ENCODE assay signal across 8 cellular contexts in genomic region chr4:184268574-184269160, GRCh38. TPM values are rescaled to one million over a fixed set of nuclear protein-coding genes. Genes with fewer than 3 reads are reported as not detected.
A peak's percentile ranks its signal among the peaks of the same experiment; 100 is the strongest.
DNase-seq lines count a peak whose midpoint lies in the region; ATAC-seq and TF ChIP-seq lines count a peak whose summit lies in the region.

No MANE protein-coding gene starts in this region.

- H3K79me1 ChIP-seq in mesenchymal stem cell (replicated peaks; ENCODE audit: low read length, poor library complexity, severe bottlenecking), result no peaks in the 10 kb centered on the region

- 93% methylated on average over 5 of the region's 6 CpGs for WGBS in mesenchymal stem cell

- H2BK5ac ChIP-seq in mesenchymal stem cell (ENCODE audit: low read depth, low read length, poor library complexity, severe bottlenecking), result no peak overlapping the region

- peaks cover 84% of the 10 kb centered on the region for H3K4me1 Mint-ChIP-seq in activated T-helper 1 cell treated with anti-CD3 and anti-CD28 coated beads, Interleukin-12 subunit alpha, Interleukin-12 subunit beta, Interleukin-2, Interleukin-4 antibody, amounts not matched to agents 30 ng/mL and 10 ng/mL and 1 ng/mL, durations not matched to agents 14 hours and 24 hours and 36 hours (ENCODE audit: low read depth)

- peak overlapping the region; percentile 94 for H3K27ac Mint-ChIP-seq in activated T-helper 1 cell treated with anti-CD3 and anti-CD28 coated beads, Interleukin-12 subunit alpha, Interleukin-12 subunit beta, Interleukin-2, Interleukin-4 antibody, amounts not matched to agents 30 ng/mL and 10 ng/mL and 1 ng/mL, durations not matched to agents 14 hours and 24 hours and 36 hours

- TF ChIP-seq RAD21 in Ishikawa (IDR thresholded peaks at IDR 0.05; ENCODE audit: low read depth), result 0 out of 2 replicates have a peak, but pooled peaks have one; percentile 5

- peak overlapping the region; percentile 39 to 66 (median 50); a peak in 19 of 20 replicates for H3K4me3 ChIP-seq in BLaER1 treated with 17β-estradiol and CSF1 and Interleukin-3, amounts not matched to agents 10 nM and 100 nM
- peak overlapping the region in 1 of 2 experiments; percentile 55 for H3K4me3 ChIP-seq in mesenchymal stem cell (ENCODE audit: insufficient read depth in 1 of 2, low read depth in 1 of 2, low read length in 2 of 2)

- H3K4ac ChIP-seq in mesenchymal stem cell (ENCODE audit: low read depth in 1 of 2, low read length in 2 of 2), result no peak overlapping the region

- no peaks in the 10 kb centered on the region for H4K20me1 ChIP-seq in BLaER1 treated with 17β-estradiol and CSF1 and Interleukin-3, amounts not matched to agents 10 nM and 100 nM

- H2BK15ac ChIP-seq in mesenchymal stem cell (ENCODE audit: low read depth, poor library complexity, severe bottlenecking), result no peak overlapping the region

- no peak overlapping the region for H2AFZ ChIP-seq in mesenchymal stem cell (ENCODE audit: low read depth, low read length)

- no peak overlapping the region for H2AK5ac ChIP-seq in mesenchymal stem cell (ENCODE audit: low read length, severe bottlenecking)

- H3K9me3 ChIP-seq in BLaER1 treated with 17β-estradiol and CSF1 and Interleukin-3, amounts not matched to agents 10 nM and 100 nM (replicated peaks in 1 of 11), result no peaks in the 10 kb centered on the region; a peak in 1 of 22 replicates
- no peaks in the 10 kb centered on the region for H3K9me3 ChIP-seq in mesenchymal stem cell (ENCODE audit: control insufficient read depth, low read length)

- no peak overlapping the region for H2BK12ac ChIP-seq in mesenchymal stem cell (ENCODE audit: low read length in 2 of 2)

- no peaks in the 10 kb centered on the region for H3K36me3 Mint-ChIP-seq in activated T-helper 1 cell treated with anti-CD3 and anti-CD28 coated beads, Interleukin-12 subunit alpha, Interleukin-12 subunit beta, Interleukin-2, Interleukin-4 antibody, amounts not matched to agents 30 ng/mL and 10 ng/mL and 1 ng/mL, durations not matched to agents 14 hours and 24 hours and 36 hours (ENCODE audit: low read depth)

- no peak overlapping the region for H3K14ac ChIP-seq in mesenchymal stem cell (ENCODE audit: low read length in 2 of 2)

- H4K91ac ChIP-seq in mesenchymal stem cell (ENCODE audit: low read length), result no peak overlapping the region

- no peaks in the 10 kb centered on the region for H3K27me3 Mint-ChIP-seq in activated T-helper 1 cell treated with anti-CD3 and anti-CD28 coated beads, Interleukin-12 subunit alpha, Interleukin-12 subunit beta, Interleukin-2, Interleukin-4 antibody, amounts not matched to agents 30 ng/mL and 10 ng/mL and 1 ng/mL, durations not matched to agents 14 hours and 24 hours and 36 hours (ENCODE audit: insufficient read depth)

- H3K4me3 Mint-ChIP-seq in activated T-helper 1 cell treated with anti-CD3 and anti-CD28 coated beads, Interleukin-12 subunit alpha, Interleukin-12 subunit beta, Interleukin-2, Interleukin-4 antibody, amounts not matched to agents 30 ng/mL and 10 ng/mL and 1 ng/mL, durations not matched to agents 14 hours and 24 hours and 36 hours, result peak overlapping the region; percentile 75

- H4K8ac ChIP-seq in mesenchymal stem cell (ENCODE audit: low read length), result no peak overlapping the region

- H3K4me1 ChIP-seq in BLaER1 treated with 17β-estradiol and CSF1 and Interleukin-3, amounts not matched to agents 10 nM and 100 nM, result peaks cover 34 to 60% (median 50%) of the 10 kb centered on the region in 10 experiments
- H3K4me1 ChIP-seq in mesenchymal stem cell (ENCODE audit: control insufficient read depth, insufficient read depth, low read depth, low read length), result peaks cover 6% of the 10 kb centered on the region

- no peak overlapping the region for H2BK120ac ChIP-seq in mesenchymal stem cell (ENCODE audit: low read depth, low read length)

- H3K4me2 ChIP-seq in BLaER1 treated with 17β-estradiol and CSF1 and Interleukin-3, amounts not matched to agents 10 nM and 100 nM, result peak overlapping the region; percentile 68 to 86 (median 78)
- H3K4me2 ChIP-seq in mesenchymal stem cell (ENCODE audit: low read length, poor library complexity, severe bottlenecking), result peak overlapping the region; percentile 64

- intact Hi-C loops in activated T-helper 1 cell treated with anti-CD3 and anti-CD28 coated beads, Interleukin-12 subunit alpha, Interleukin-12 subunit beta, Interleukin-2, Interleukin-4 antibody, amounts not matched to agents 30 ng/mL and 10 ng/mL and 1 ng/mL, durations not matched to agents 14 hours and 24 hours and 36 hours (cut with micrococcal nuclease), result loop anchor here (1.0 to 10.0 kb wide), 12 partner anchors 13 to 716 kb away; partner anchors contain the start of gene IRF2
- intact Hi-C loops in head of caudate nucleus (cut with DNase I), result loop anchor here (5.0 to 10.0 kb wide), 3 partner anchors 126 to 466 kb away; partner anchors contain the start of genes CENPU and IRF2

- H3K18ac ChIP-seq in mesenchymal stem cell (ENCODE audit: low read depth in 1 of 2, low read length in 2 of 2), result no peak overlapping the region

- ATAC-seq in GM21576 (IDR thresholded peaks at IDR 0.05; ENCODE audit: unreplicated experiment), result no peak

- H3K36me3 ChIP-seq in BLaER1 treated with 17β-estradiol and CSF1 and Interleukin-3, amounts not matched to agents 10 nM and 100 nM, result no peaks in the 10 kb centered on the region
- H3K36me3 ChIP-seq in mesenchymal stem cell (ENCODE audit: control insufficient read depth in 1 of 2, insufficient read depth in 2 of 2, low read depth in 1 of 2, low read length in 2 of 2), result no peaks in the 10 kb centered on the region

- H3K23ac ChIP-seq in mesenchymal stem cell (ENCODE audit: low read length in 2 of 2), result no peak overlapping the region

- DNase-seq in activated T-helper 1 cell treated with anti-CD3 and anti-CD28 coated beads, Interleukin-12 subunit alpha, Interleukin-12 subunit beta, Interleukin-2, Interleukin-4 antibody, amounts not matched to agents 30 ng/mL and 10 ng/mL and 1 ng/mL, durations not matched to agents 14 hours and 24 hours and 36 hours (ENCODE audit: low spot score), result no peak
- DNase-seq in mesenchymal stem cell, result no peak
- DNase-seq in NCI-H1048 (lab: John Stamatoyannopoulos, UW), result no peak
- no peak for DNase-seq in medulla oblongata (ENCODE audit: extremely low spot score)
- DNase-seq in head of caudate nucleus, result no peak

- TF ChIP-seq EP300 in Ishikawa (IDR thresholded peaks at IDR 0.05; ENCODE audit: borderline replicate concordance), result no peak

- H3K27ac ChIP-seq in BLaER1 treated with 17β-estradiol and CSF1 and Interleukin-3, amounts not matched to agents 10 nM and 100 nM, result peak overlapping the region; percentile 60 to 87 (median 73); a peak in 21 of 22 replicates
- no peak overlapping the region for H3K27ac ChIP-seq in mesenchymal stem cell (ENCODE audit: low read length, poor library complexity, severe bottlenecking)

- no peaks in the 10 kb centered on the region for H3K27me3 ChIP-seq in BLaER1 treated with 17β-estradiol and CSF1 and Interleukin-3, amounts not matched to agents 10 nM and 100 nM
- no peaks in the 10 kb centered on the region for H3K27me3 ChIP-seq in mesenchymal stem cell (ENCODE audit: control insufficient read depth in 1 of 2, insufficient read depth in 1 of 2, low read length in 2 of 2)

- no peaks in the 10 kb centered on the region for H3K9me3 Mint-ChIP-seq in activated T-helper 1 cell treated with anti-CD3 and anti-CD28 coated beads, Interleukin-12 subunit alpha, Interleukin-12 subunit beta, Interleukin-2, Interleukin-4 antibody, amounts not matched to agents 30 ng/mL and 10 ng/mL and 1 ng/mL, durations not matched to agents 14 hours and 24 hours and 36 hours

- H3K9ac ChIP-seq in BLaER1 treated with 17β-estradiol and CSF1 and Interleukin-3, amounts not matched to agents 10 nM and 100 nM, result peak overlapping the region; percentile 60 to 77 (median 68); a peak in 21 of 22 replicates
- H3K9ac ChIP-seq in mesenchymal stem cell (ENCODE audit: low read length), result peak overlapping the region; percentile 85

TF ChIP-seq in Ishikawa, 13 proteins besides CTCF, POLR2A, EP300 and RAD21:
- no peak for TF ChIP-seq TAF1 (IDR thresholded peaks at IDR 0.05; ENCODE audit: low read depth)
- TF ChIP-seq TCF12 (IDR thresholded peaks at IDR 0.05; ENCODE audit: low read depth), result no peak
- no peak for TF ChIP-seq FOXM1 (IDR thresholded peaks at IDR 0.05; ENCODE audit: borderline replicate concordance, low read depth)
- TF ChIP-seq, protein P1, sequence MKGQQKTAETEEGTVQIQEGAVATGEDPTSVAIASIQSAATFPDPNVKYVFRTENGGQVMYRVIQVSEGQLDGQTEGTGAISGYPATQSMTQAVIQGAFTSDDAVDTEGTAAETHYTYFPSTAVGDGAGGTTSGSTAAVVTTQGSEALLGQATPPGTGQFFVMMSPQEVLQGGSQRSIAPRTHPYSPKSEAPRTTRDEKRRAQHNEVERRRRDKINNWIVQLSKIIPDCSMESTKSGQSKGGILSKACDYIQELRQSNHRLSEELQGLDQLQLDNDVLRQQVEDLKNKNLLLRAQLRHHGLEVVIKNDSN (IDR thresholded peaks at IDR 0.05), result no peak
- TF ChIP-seq NFIC (IDR thresholded peaks at IDR 0.05), result no peak
- no peak for TF ChIP-seq CREB1 (IDR thresholded peaks at IDR 0.05; ENCODE audit: low read depth)

RNA-seq across cellular contexts. Expression of gene ENPP6, which starts 51.0 kb away (rescaled TPM):
- 2.5 and 3.4 TPM in 2 replicates for total RNA-seq in activated T-helper 1 cell treated with anti-CD3 and anti-CD28 coated beads, Interleukin-12 subunit alpha, Interleukin-12 subunit beta, Interleukin-2, Interleukin-4 antibody, amounts not matched to agents 30 ng/mL and 10 ng/mL and 1 ng/mL, durations not matched to agents 14 hours and 24 hours and 36 hours
- polyA plus RNA-seq in mesenchymal stem cell (2013, experiment 1 of 2), result not detected
- not detected for polyA plus RNA-seq in mesenchymal stem cell (2013, experiment 2 of 2)
